Comparison of ENCODE assay signal across 7 cellular contexts in genomic region chr12:69119770-69120169, GRCh38.
"Had no signal": no experiment of that assay in that cellular context is flagged by ENCODE, and none has a peak within 500 bp of the region (broad histone marks: within the 10 kb centered on the region; RNA-seq: fewer than 3 reads in every experiment).

No MANE protein-coding gene starts in this region.

- DNase-seq: H7, KG1 had no signal

- ATAC-seq: GM23338, HCT116, HepG2 had no signal

- H2AFZ ChIP-seq: GM23338 had no signal

- H3K4me1 ChIP-seq: HAP-1 had no signal

- H3K4me2 ChIP-seq: GM23338 had no signal

- H3K9me3 ChIP-seq: HAP-1 had no signal

- FAIRE-seq: HepG2 had no signal

- H3K27ac ChIP-seq: HL-60 had no signal

- H3K36me3 ChIP-seq: HAP-1 had no signal

- H3K4me3 ChIP-seq: GM23338, HAP-1 had no signal
